1 cellular context compared by ENCODE assay signal in genomic region chr5:97062046-97062445, GRCh38.
TF ChIP-seq lines count a peak whose summit lies in the region.

No MANE protein-coding gene starts in this region.

TF ChIP-seq in H1, 55 proteins besides CTCF, POLR2A, EP300 and RAD21 (continued from another document):
- TF ChIP-seq NRF1 (IDR thresholded peaks at IDR 0.05; ENCODE audit: low read depth, low read length), result no peak
- TF ChIP-seq POLR2AphosphoS5 (IDR thresholded peaks at IDR 0.05; ENCODE audit: low read depth, low read length), result no peak
- no peak for TF ChIP-seq RBBP5 (IDR thresholded peaks at IDR 0.05; ENCODE audit: borderline replicate concordance, low read depth, low read length)
- TF ChIP-seq, protein P1, sequence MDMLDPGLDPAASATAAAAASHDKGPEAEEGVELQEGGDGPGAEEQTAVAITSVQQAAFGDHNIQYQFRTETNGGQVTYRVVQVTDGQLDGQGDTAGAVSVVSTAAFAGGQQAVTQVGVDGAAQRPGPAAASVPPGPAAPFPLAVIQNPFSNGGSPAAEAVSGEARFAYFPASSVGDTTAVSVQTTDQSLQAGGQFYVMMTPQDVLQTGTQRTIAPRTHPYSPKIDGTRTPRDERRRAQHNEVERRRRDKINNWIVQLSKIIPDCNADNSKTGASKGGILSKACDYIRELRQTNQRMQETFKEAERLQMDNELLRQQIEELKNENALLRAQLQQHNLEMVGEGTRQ (IDR thresholded peaks at IDR 0.05; ENCODE audit: low read length), result no peak
- no peak for TF ChIP-seq HDAC6 (IDR thresholded peaks at IDR 0.05; ENCODE audit: low read depth, low read length)
- no peak for TF ChIP-seq TEAD4 (IDR thresholded peaks at IDR 0.05; ENCODE audit: low read depth, low read length)
